ENCODE assay signal across 17 cellular contexts in the genomic region with DNA sequence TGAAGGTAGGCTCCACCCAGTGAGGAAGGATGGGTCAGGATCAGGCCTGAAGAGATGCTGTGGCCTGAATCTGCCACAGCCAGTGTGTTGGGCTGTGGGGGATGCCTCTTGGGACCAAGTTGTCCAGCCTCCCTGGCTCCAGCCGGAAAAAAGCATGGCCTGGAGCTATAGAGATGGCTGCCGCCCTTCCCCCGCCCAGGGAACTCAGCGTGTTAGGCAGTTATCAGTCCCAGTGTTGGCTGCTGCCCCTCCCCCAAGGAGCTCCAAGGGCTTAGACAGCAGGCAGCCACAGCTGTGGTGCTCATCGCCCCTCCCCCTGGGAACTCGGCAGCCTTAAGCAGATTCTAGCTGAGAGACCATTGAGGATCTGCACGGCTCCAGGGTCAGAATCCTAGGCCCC.
DNase-seq lines count a peak whose midpoint lies in the region; ATAC-seq, FAIRE-seq and TF ChIP-seq lines count a peak whose summit lies in the region.
"Had no signal": no experiment of that assay in that cellular context is flagged by ENCODE, and none has a peak within 500 bp of the region (broad histone marks: within the 10 kb centered on the region; RNA-seq: fewer than 3 reads in every experiment).

No MANE protein-coding gene starts in this region.

- no peaks in the 10 kb centered on the region for H3K27me3 Mint-ChIP-seq in progenitor cell of endocrine pancreas
- H3K27me3 Mint-ChIP-seq: activated B cell treated with CpG ODN at 0.5 μM for 24 hours had no signal

- peak; percentile 68 for ATAC-seq in left ventricle myocardium superior
- ATAC-seq: naive thymus-derived CD4-positive, alpha-beta T cell; psoas muscle had no signal

- peak; percentile 1 for DNase-seq in DMS 273 (lab: John Stamatoyannopoulos, UW; ENCODE audit: unreplicated experiment)
- no peak for DNase-seq in DMS 273 treated with DMSO at 0.1 percent for 48 hours (lab: John Stamatoyannopoulos, UW)
- peak; percentile 65 for DNase-seq in OCI-M1 (lab: John Stamatoyannopoulos, UW)
- peak; percentile 81 for DNase-seq in left ventricle myocardium superior
- peak; percentile 18 for DNase-seq in progenitor cell of endocrine pancreas (ENCODE audit: low spot score, unreplicated experiment)
- DNase-seq in inferior parietal cortex (ENCODE audit: extremely low spot score) = no peak
- no peak for DNase-seq in activated CD8-positive, alpha-beta memory T cell treated with anti-CD3 and anti-CD28 coated beads, Interleukin-2, amount 50 U/mL, for 4 hours
- DNase-seq in RCC 7860 (ENCODE audit: low spot score) = no peak
- DNase-seq: activated B cell treated with CpG ODN at 0.5 μM for 24 hours; activated effector memory CD4-positive, alpha-beta T cell treated with Interleukin-2 at 50 U/mL for 16 hours; amygdala; cerebellar nuclear complex; naive thymus-derived CD4-positive, alpha-beta T cell; NCI-H187 treated with DMSO at 0.1 percent for 48 hours; stimulated activated naive CD4-positive, alpha-beta T cell treated with Interleukin-2 at 50 U/mL for 16 hours had no signal

- no peak for TF ChIP-seq CTCF in progenitor cell of endocrine pancreas (IDR thresholded peaks at IDR 0.05; ENCODE audit: unreplicated experiment)

- peaks cover 2% of the 10 kb centered on the region for H3K36me3 Mint-ChIP-seq in progenitor cell of endocrine pancreas (ENCODE audit: insufficient read depth)
- H3K36me3 Mint-ChIP-seq: naive thymus-derived CD4-positive, alpha-beta T cell had no signal

- intact Hi-C loops in left ventricle myocardium superior (cut with micrococcal nuclease) = no loop called here

- FAIRE-seq in RCC 7860 (lab: Jason Lieb, UNC) = no peak
- FAIRE-seq: endometrium had no signal

- H3K4me1 Mint-ChIP-seq in progenitor cell of endocrine pancreas (ENCODE audit: low read depth) = peaks cover 4% of the 10 kb centered on the region
- H3K4me1 Mint-ChIP-seq: activated B cell treated with CpG ODN at 0.5 μM for 24 hours; naive thymus-derived CD4-positive, alpha-beta T cell had no signal

- H3K4me3 Mint-ChIP-seq in progenitor cell of endocrine pancreas (ENCODE audit: low read depth) = no peak overlapping the region
- H3K4me3 Mint-ChIP-seq: activated B cell treated with CpG ODN at 0.5 μM for 24 hours; naive thymus-derived CD4-positive, alpha-beta T cell had no signal

- no peak overlapping the region for H3K27ac Mint-ChIP-seq in progenitor cell of endocrine pancreas
- H3K27ac Mint-ChIP-seq: activated B cell treated with CpG ODN at 0.5 μM for 24 hours; naive thymus-derived CD4-positive, alpha-beta T cell had no signal

- H3K9me3 Mint-ChIP-seq in progenitor cell of endocrine pancreas (ENCODE audit: low read depth) = peaks cover 24% of the 10 kb centered on the region

Comparison
In these comparisons a context has a peak if more than half of its experiments do, and no peak if none do; other contexts are left out.
1. DNase-seq: peak in DMS 273 (single experiment), OCI-M1 (single experiment), left ventricle myocardium superior (single experiment) and progenitor cell of endocrine pancreas (single experiment); none in DMS 273 treated with DMSO at 0.1 percent for 48 hours (single experiment), inferior parietal cortex (single experiment), activated CD8-positive, alpha-beta memory T cell treated with anti-CD3 and anti-CD28 coated beads, Interleukin-2, amount 50 U/mL, for 4 hours (single experiment) and RCC 7860 (single experiment).